Comparison of ENCODE assay signal across 8 cellular contexts in the genomic region with DNA sequence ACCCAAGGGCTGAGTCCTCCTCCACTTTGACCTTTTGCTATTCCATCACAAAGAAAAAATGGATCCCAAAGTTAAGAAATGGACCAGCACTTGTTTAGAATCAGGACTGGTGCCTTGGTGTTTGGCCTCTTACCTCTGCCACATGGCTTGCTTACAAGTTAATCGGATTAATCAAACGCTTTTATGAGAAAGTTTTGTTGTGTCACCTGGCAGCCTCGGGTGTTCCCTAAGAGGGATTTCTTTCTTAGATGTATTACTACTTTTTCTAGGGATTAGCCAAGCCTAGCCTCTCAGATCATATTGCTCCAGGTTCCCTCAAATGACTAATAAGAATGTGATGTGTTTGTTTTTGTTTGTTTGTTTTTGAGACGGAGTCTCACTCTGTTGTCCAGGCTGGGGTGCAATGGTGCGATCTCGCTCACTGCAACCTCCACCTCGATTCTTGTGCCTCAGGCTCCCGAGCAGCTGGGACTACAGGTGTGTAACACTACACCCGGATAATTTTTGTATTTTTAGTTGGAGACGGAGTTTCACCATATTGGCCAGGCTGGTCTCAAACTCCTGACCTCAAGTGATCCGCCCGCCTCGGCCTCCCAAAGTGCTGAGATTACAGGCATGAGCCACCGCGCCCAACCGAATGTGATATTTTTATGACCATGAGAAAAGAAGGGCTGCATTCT. TPM values are rescaled to one million over a fixed set of nuclear protein-coding genes. Genes with fewer than 3 reads are reported as not detected.
DNase-seq lines count a peak whose midpoint lies in the region; ATAC-seq and TF ChIP-seq lines count a peak whose summit lies in the region.

No MANE protein-coding gene starts in this region.

- H3K27ac ChIP-seq in right cardiac atrium (ENCODE audit: low read length) (no peak overlapping the region), skin epidermis (peak overlapping the region in 20 of 21 experiments; percentile 81 to 97 (median 92))

- H3K9me3 ChIP-seq in right cardiac atrium (ENCODE audit: control insufficient read depth, low read length), result no peaks in the 10 kb centered on the region

- no peaks in the 10 kb centered on the region for H3K27me3 ChIP-seq in right cardiac atrium (ENCODE audit: control insufficient read depth, insufficient read depth)

- no peaks in the 10 kb centered on the region for H3K27me3 Mint-ChIP-seq in WTC11 (ENCODE audit: low read depth)

- CTCF ChIA-PET in WTC11 (lab: Charles Lee), result interaction anchor here (1.1 to 3.8 kb wide), 6 partner anchors 12 to 208 kb away, joined by 3 to 19 read pairs (median 9); no protein-coding TSS in a partner anchor

- no peaks in the 10 kb centered on the region for H3K9me3 Mint-ChIP-seq in WTC11

- H3K36me3 Mint-ChIP-seq in WTC11, result peaks cover 11% of the 10 kb centered on the region

- peaks cover 3% of the 10 kb centered on the region for H3K4me1 ChIP-seq in right cardiac atrium (ENCODE audit: control insufficient read depth, insufficient read depth, low read length)

- intact Hi-C loops in right cardiac atrium (cut with DNase I), result no loop called here

- TF ChIP-seq CTCF in HFF-Myc (IDR thresholded peaks at IDR 0.05; ENCODE audit: low read depth, low read length, missing control alignments) (no peak), WTC11 (IDR thresholded peaks at IDR 0.05) (no peak)

- H3K4me1 Mint-ChIP-seq in WTC11, result peaks cover 31% of the 10 kb centered on the region

- POLR2A ChIA-PET in WTC11 (lab: Charles Lee), result interaction anchor here (1.3 to 2.0 kb wide), 5 partner anchors 9 to 608 kb away, joined by 3 to 11 read pairs (median 4); a partner anchor contains a TSS

- 76% methylated on average over 16 of the region's 16 CpGs for WGBS in right cardiac atrium

- ATAC-seq in WTC11, result no peak
- no peak for ATAC-seq in right cardiac atrium
- ATAC-seq in GM18520 (IDR thresholded peaks at IDR 0.05; ENCODE audit: unreplicated experiment), result no peak

- H3K27ac Mint-ChIP-seq in WTC11, result peak overlapping the region; percentile 57

- H3K4me3 Mint-ChIP-seq in WTC11, result peak overlapping the region; percentile 96

- peak overlapping the region; percentile 87 for H3K4me3 ChIP-seq in HFF-Myc (replicated peaks; ENCODE audit: low read depth, low read length)
- peak overlapping the region; percentile 61 for H3K4me3 ChIP-seq in right cardiac atrium (ENCODE audit: low read length)
- peak overlapping the region; percentile 67 to 91 (median 77) for H3K4me3 ChIP-seq in skin epidermis

- no peak for DNase-seq in HFF-Myc (ENCODE audit: extremely low read depth, low read depth)
- DNase-seq in WTC11 (ENCODE audit: low spot score), result no peak
- DNase-seq in right cardiac atrium, result no peak
- DNase-seq in iPS-NIHi7 (ENCODE audit: extremely low spot score), result no peak
- DNase-seq in activated CD4-positive, alpha-beta T cell treated with anti-CD3 and anti-CD28 coated beads, Interleukin-2, amount 50 U/mL, for 1 hour, result no peak
- DNase-seq in NCI-H1048 (lab: John Stamatoyannopoulos, UW), result no peak

TF ChIP-seq in WTC11, 78 proteins besides CTCF, POLR2A, EP300 and RAD21:
- TF ChIP-seq JAZF1 (CRISPR knock-in tag; IDR thresholded peaks at IDR 0.05) (no peak), ZNF121 (CRISPR knock-in tag; IDR thresholded peaks at IDR 0.05) (peak; percentile 95), CREM (CRISPR knock-in tag; IDR thresholded peaks at IDR 0.05) (no peak)
- TF ChIP-seq, protein P1, sequence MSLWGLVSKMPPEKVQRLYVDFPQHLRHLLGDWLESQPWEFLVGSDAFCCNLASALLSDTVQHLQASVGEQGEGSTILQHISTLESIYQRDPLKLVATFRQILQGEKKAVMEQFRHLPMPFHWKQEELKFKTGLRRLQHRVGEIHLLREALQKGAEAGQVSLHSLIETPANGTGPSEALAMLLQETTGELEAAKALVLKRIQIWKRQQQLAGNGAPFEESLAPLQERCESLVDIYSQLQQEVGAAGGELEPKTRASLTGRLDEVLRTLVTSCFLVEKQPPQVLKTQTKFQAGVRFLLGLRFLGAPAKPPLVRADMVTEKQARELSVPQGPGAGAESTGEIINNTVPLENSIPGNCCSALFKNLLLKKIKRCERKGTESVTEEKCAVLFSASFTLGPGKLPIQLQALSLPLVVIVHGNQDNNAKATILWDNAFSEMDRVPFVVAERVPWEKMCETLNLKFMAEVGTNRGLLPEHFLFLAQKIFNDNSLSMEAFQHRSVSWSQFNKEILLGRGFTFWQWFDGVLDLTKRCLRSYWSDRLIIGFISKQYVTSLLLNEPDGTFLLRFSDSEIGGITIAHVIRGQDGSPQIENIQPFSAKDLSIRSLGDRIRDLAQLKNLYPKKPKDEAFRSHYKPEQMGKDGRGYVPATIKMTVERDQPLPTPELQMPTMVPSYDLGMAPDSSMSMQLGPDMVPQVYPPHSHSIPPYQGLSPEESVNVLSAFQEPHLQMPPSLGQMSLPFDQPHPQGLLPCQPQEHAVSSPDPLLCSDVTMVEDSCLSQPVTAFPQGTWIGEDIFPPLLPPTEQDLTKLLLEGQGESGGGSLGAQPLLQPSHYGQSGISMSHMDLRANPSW (CRISPR knock-in tag; conservative IDR thresholded peaks at IDR 0.05; ENCODE audit: low read depth), result no peak
- TF ChIP-seq, protein P2, sequence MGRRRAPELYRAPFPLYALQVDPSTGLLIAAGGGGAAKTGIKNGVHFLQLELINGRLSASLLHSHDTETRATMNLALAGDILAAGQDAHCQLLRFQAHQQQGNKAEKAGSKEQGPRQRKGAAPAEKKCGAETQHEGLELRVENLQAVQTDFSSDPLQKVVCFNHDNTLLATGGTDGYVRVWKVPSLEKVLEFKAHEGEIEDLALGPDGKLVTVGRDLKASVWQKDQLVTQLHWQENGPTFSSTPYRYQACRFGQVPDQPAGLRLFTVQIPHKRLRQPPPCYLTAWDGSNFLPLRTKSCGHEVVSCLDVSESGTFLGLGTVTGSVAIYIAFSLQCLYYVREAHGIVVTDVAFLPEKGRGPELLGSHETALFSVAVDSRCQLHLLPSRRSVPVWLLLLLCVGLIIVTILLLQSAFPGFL (CRISPR knock-in tag; IDR thresholded peaks at IDR 0.05; ENCODE audit: borderline replicate concordance), result no peak

RNA-seq across cellular contexts. Expression of gene HMGN4, which starts 0.9 kb away (rescaled TPM):
- total RNA-seq in WTC11 (2021) (57.1 to 67.4 TPM (median 57.6 TPM) in 3 replicates), right cardiac atrium (10 to 100 TPM; 34.6 to 42.9 (median 35.9) TPM)
- polyA plus RNA-seq in right cardiac atrium, result 20.1 TPM

RNA-seq across cellular contexts. Expression of gene BTN1A1, which starts 39.0 kb away (rescaled TPM):
- total RNA-seq in WTC11 (2021) (0.14 to 0.15 TPM in 2 of 3 replicates, not detected in the other), right cardiac atrium (not detected)
- polyA plus RNA-seq in right cardiac atrium, result not detected

RNA-seq across cellular contexts. Expression of gene ABT1, which starts 57.7 kb away (rescaled TPM):
- 21.0 to 22.1 TPM (median 21.6 TPM) in 3 replicates for total RNA-seq in WTC11 (2021)
- 1 to 10 TPM; 8.9 to 9.5 (median 9.3) TPM for total RNA-seq in right cardiac atrium
- 9.2 TPM for polyA plus RNA-seq in right cardiac atrium
